In genomic region chr17:79009397-79010303, GRCh38 we compare ENCODE assay signal across 8 cellular contexts. TPM values are rescaled to one million over a fixed set of nuclear protein-coding genes. Genes with fewer than 3 reads are reported as not detected.
DNase-seq lines count a peak whose midpoint lies in the region; ATAC-seq and TF ChIP-seq lines count a peak whose summit lies in the region.

Gene CANT1 (minus strand): TSS chr17:79009764. CDS start chr17:78997622, 12,142 bp downstream.

- peak within 1 kb of the TSS; percentile 83 for H3K4me3 Mint-ChIP-seq in Calu3 (ENCODE audit: low read depth, unreplicated experiment)
- peak within 1 kb of the TSS; percentile 88 to 96 (median 92) for H3K4me3 Mint-ChIP-seq in naive thymus-derived CD8-positive, alpha-beta T cell

- no peaks in the 10 kb centered on the region for H3K9me3 ChIP-seq in Peyer's patch
- H3K9me3 ChIP-seq in fibroblast of lung (ENCODE audit: control insufficient read depth, insufficient read depth, low read depth, low read length), result no peaks in the 10 kb centered on the region

- TF ChIP-seq POLR2A in Peyer's patch (IDR thresholded peaks at IDR 0.05), result peak; percentile 59 to 69

- peak within 1 kb of the TSS; percentile 57 for H2AFZ ChIP-seq in fibroblast of lung (ENCODE audit: low read length)

- H3K27me3 ChIP-seq in Peyer's patch (no peaks in the 10 kb centered on the region), fibroblast of lung (ENCODE audit: control insufficient read depth, insufficient read depth, low read length) (no peaks in the 10 kb centered on the region)

- peaks cover 3% of the 10 kb centered on the region for H3K9me3 Mint-ChIP-seq in Calu3 (ENCODE audit: low read depth, unreplicated experiment)
- H3K9me3 Mint-ChIP-seq in naive thymus-derived CD8-positive, alpha-beta T cell, result peaks cover 0 to 6% (median 0%) of the 10 kb centered on the region in 9 donors

- peaks cover 67% of the 10 kb centered on the region for H3K4me1 Mint-ChIP-seq in Calu3 (ENCODE audit: low read depth, unreplicated experiment)
- peaks cover 30 to 53% (median 50%) of the 10 kb centered on the region in 4 donors for H3K4me1 Mint-ChIP-seq in naive thymus-derived CD8-positive, alpha-beta T cell

- no peaks in the 10 kb centered on the region for H4K20me1 ChIP-seq in fibroblast of lung (ENCODE audit: control insufficient read depth, extremely low read depth, insufficient read depth, low read length)

- H3K4me3 ChIP-seq in Peyer's patch (peak within 1 kb of the TSS; percentile 72 to 100 (median 98)), fibroblast of lung (replicated peaks in 1 of 4; ENCODE audit: control extremely low read depth in 1 of 4, insufficient read depth in 1 of 4, low read depth in 3 of 4, low read length in 4 of 4) (peak within 1 kb of the TSS; percentile 46 to 96 (median 92))

- H3K4me1 ChIP-seq in Peyer's patch (peaks cover 10 to 49% (median 17%) of the 10 kb centered on the region in 4 donors), fibroblast of lung (ENCODE audit: control insufficient read depth, extremely low read depth, insufficient read depth, low read length) (peaks cover 5% of the 10 kb centered on the region)

- peak within 1 kb of the TSS; percentile 96 for H3K27ac Mint-ChIP-seq in Calu3 (ENCODE audit: unreplicated experiment)
- H3K27ac Mint-ChIP-seq in naive thymus-derived CD8-positive, alpha-beta T cell, result peak within 1 kb of the TSS; percentile 92 to 98 (median 96)

- H3K36me3 ChIP-seq in Peyer's patch (no peaks in the 10 kb centered on the region), fibroblast of lung (ENCODE audit: control insufficient read depth, insufficient read depth, low read length) (no peaks in the 10 kb centered on the region)

- H3K9ac ChIP-seq in fibroblast of lung (ENCODE audit: insufficient read depth, low read length), result peak within 1 kb of the TSS; percentile 94

- peaks cover 29% of the 10 kb centered on the region for H3K36me3 Mint-ChIP-seq in Calu3 (ENCODE audit: insufficient read depth, unreplicated experiment)
- no peaks in the 10 kb centered on the region for H3K36me3 Mint-ChIP-seq in naive thymus-derived CD8-positive, alpha-beta T cell

- DNase-seq in Calu3 (peak; percentile 90), HT1080 (ENCODE audit: low read depth) (peak; percentile 83), Peyer's patch (peak; percentile 75 to 92 (median 88)), activated T-helper 1 cell treated with Interleukin-2 at 50 U/mL for 16 hours (ENCODE audit: low read depth) (peak; percentile 80), fibroblast of lung (ENCODE audit: low read depth in 2 of 2) (peak; percentile 76 to 82)
- DNase-seq in naive thymus-derived CD8-positive, alpha-beta T cell, result peak; percentile 70 to 88 (median 82)
- DNase-seq in stimulated activated naive CD4-positive, alpha-beta T cell (lab: John Stamatoyannopoulos, UW), result peak; percentile 69 to 89 (median 74)

- intact Hi-C loops in Calu3 (cut with micrococcal nuclease; ENCODE audit: unreplicated experiment), result no loop called here

- ATAC-seq in GM19468 (IDR thresholded peaks at IDR 0.05; ENCODE audit: extremely low read depth, unreplicated experiment), result peak; percentile 65
- peak; percentile 92 to 97 for ATAC-seq in naive thymus-derived CD8-positive, alpha-beta T cell

- POLR2A ChIA-PET in naive thymus-derived CD8-positive, alpha-beta T cell (lab: Charles Lee), result interaction anchor here (0.5 to 1.7 kb wide), 7 partner anchors 9 to 878 kb away, joined by 3 to 8 read pairs (median 4); partner anchors contain the start of gene ENGASE

- H3K27ac ChIP-seq in Peyer's patch, result peak within 1 kb of the TSS; percentile 86 to 99 (median 92)
- H3K27ac ChIP-seq in fibroblast of lung (ENCODE audit: insufficient read depth, low read length), result peak within 1 kb of the TSS; percentile 84

- H3K79me2 ChIP-seq in fibroblast of lung (ENCODE audit: control insufficient read depth, insufficient read depth, low read length), result peaks cover 44% of the 10 kb centered on the region

- peak within 1 kb of the TSS; percentile 77 for H3K4me2 ChIP-seq in fibroblast of lung (ENCODE audit: extremely low read depth, insufficient read depth, low read length)

- no peaks in the 10 kb centered on the region for H3K27me3 Mint-ChIP-seq in Calu3 (ENCODE audit: unreplicated experiment)
- H3K27me3 Mint-ChIP-seq in naive thymus-derived CD8-positive, alpha-beta T cell, result peaks cover 0 to 3% (median 0%) of the 10 kb centered on the region in 5 donors

- CTCF ChIA-PET in Calu3 (lab: Charles Lee), result interaction anchor here (0.6 to 1.0 kb wide), 3 partner anchors 13 to 36 kb away, joined by 3 to 5 read pairs (median 3); no protein-coding TSS in a partner anchor

- TF ChIP-seq CTCF in Calu3 (IDR thresholded peaks at IDR 0.05; ENCODE audit: unreplicated experiment) (no peak), Peyer's patch (IDR thresholded peaks at IDR 0.05) (no peak), fibroblast of lung (conservative IDR thresholded peaks at IDR 0.05 in 1 of 2, IDR thresholded peaks at IDR 0.05 in 1 of 2; ENCODE audit: low read depth in 1 of 2, low read length in 2 of 2) (no peak)

- no TSS peak for BruUV-seq in Calu3 (replicated peaks; lab: Mats Ljungman, UMichigan)

RNA-seq across cellular contexts. Expression of gene CANT1, which starts in this region (rescaled TPM):
- 95.7 and 115 TPM in 2 replicates for total RNA-seq in Calu3 (2022)
- total RNA-seq in HT1080 (2014; rRNA removed; shearing (Covaris generic)), result 71.1 and 92.2 TPM in 2 replicates
- polyA plus RNA-seq in HT1080 (2015; cell fraction: cytosol; rRNA removed), result 93.0 and 109 TPM in 2 replicates
- polyA plus RNA-seq in HT1080 (2015; cell fraction: nucleus; rRNA removed), result 79.1 and 85.5 TPM in 2 replicates
- 100 to 1,000 TPM in 1 of 4 donors, 10 to 100 TPM in 3; 56.9 to 125 (median 80.0) TPM for total RNA-seq in Peyer's patch
- 36.2 and 46.6 TPM in 2 replicates for total RNA-seq in fibroblast of lung
- polyA plus RNA-seq in fibroblast of lung, result 39.9 and 61.7 TPM in 2 replicates
- polyA plus RNA-seq in fibroblast of lung (2012), result 39.8 and 57.6 TPM in 2 replicates
- polyA minus RNA-seq in fibroblast of lung (ENCODE audit: low replicate concordance), result 50.1 and 68.5 TPM in 2 replicates
- total RNA-seq in naive thymus-derived CD8-positive, alpha-beta T cell, result 10 to 100 TPM; 30.5 to 34.6 TPM
- polyA plus RNA-seq in naive thymus-derived CD8-positive, alpha-beta T cell, result 1 to 10 TPM; 6.1 to 9.4 (median 6.2) TPM

Comparison
In these comparisons a context has a peak if more than half of its experiments do, and no peak if none do; other contexts are left out.
1. Peak in every context shown above with its lines: DNase-seq, ATAC-seq, H3K4me3 ChIP-seq and H3K27ac ChIP-seq.